ENCODE assay signal across 1 cellular context in genomic region chr5:10762178-10762775, GRCh38.
TF ChIP-seq lines count a peak whose summit lies in the region.

No MANE protein-coding gene starts in this region.

TF ChIP-seq in K562, 482 proteins besides CTCF, POLR2A, EP300 and RAD21 (continued from another document and continues in another):
- TF ChIP-seq ATF4 (CRISPR knock-in tag; IDR thresholded peaks at IDR 0.05) (0 out of 2 replicates have a peak, but pooled peaks have one; percentile 5), PRDM10 (IDR thresholded peaks at IDR 0.05; ENCODE audit: partially characterized antibody) (peak; percentile 6), NCOR1 (IDR thresholded peaks at IDR 0.05) (no peak), ZNF407 (IDR thresholded peaks at IDR 0.05; ENCODE audit: low read depth) (no peak), NFE2 (IDR thresholded peaks at IDR 0.05; ENCODE audit: low read depth) (no peak), ZNF316 (IDR thresholded peaks at IDR 0.05) (no peak), JUNB (CRISPR knock-in tag; conservative IDR thresholded peaks at IDR 0.05) (no peak), TBP (optimal IDR thresholded peaks at IDR 0.05; ENCODE audit: low read depth, low read length) (no peak), ZNF445 (CRISPR knock-in tag; IDR thresholded peaks at IDR 0.05; ENCODE audit: low read depth) (0 out of 2 replicates have a peak, but pooled peaks have one; percentile 2), E2F5 (CRISPR knock-in tag; IDR thresholded peaks at IDR 0.05) (no peak), TEAD2 (tag; IDR thresholded peaks at IDR 0.05) (no peak), NFATC3 (IDR thresholded peaks at IDR 0.05) (no peak), ELF2 (CRISPR knock-in tag; IDR thresholded peaks at IDR 0.05) (no peak), FOXK1 (CRISPR knock-in tag; IDR thresholded peaks at IDR 0.05; ENCODE audit: borderline replicate concordance) (no peak), NR0B1 (IDR thresholded peaks at IDR 0.05; ENCODE audit: partially characterized antibody) (no peak), ZNF79 (CRISPR knock-in tag; IDR thresholded peaks at IDR 0.05; ENCODE audit: low read depth) (no peak), TBL1XR1 (IDR thresholded peaks at IDR 0.05; ENCODE audit: low read length in 2 of 2) (no peak), EHMT2 (IDR thresholded peaks at IDR 0.05) (no peak), ATF1 (CRISPR knock-in tag; IDR thresholded peaks at IDR 0.05) (no peak), ATF1 (tag; IDR thresholded peaks at IDR 0.05) (no peak), HIVEP1 (CRISPR knock-in tag; IDR thresholded peaks at IDR 0.05) (no peak; the same call in 1 of the 2 replicates), SRSF3 (IDR thresholded peaks at IDR 0.05; ENCODE audit: insufficient read depth, low read length) (no peak), ZNF511 (CRISPR knock-in tag; IDR thresholded peaks at IDR 0.05) (no peak), SMC3 (conservative IDR thresholded peaks at IDR 0.05; ENCODE audit: insufficient read depth, low read depth, low read length) (no peak), ZNF609 (CRISPR knock-in tag; IDR thresholded peaks at IDR 0.05; ENCODE audit: borderline replicate concordance) (no peak), ZNF764 (CRISPR knock-in tag; IDR thresholded peaks at IDR 0.05; ENCODE audit: low read depth) (no peak), KAT8 (IDR thresholded peaks at IDR 0.05; ENCODE audit: low read depth) (no peak), ZNF431 (CRISPR knock-in tag; IDR thresholded peaks at IDR 0.05) (no peak), POLR2AphosphoS2 (IDR thresholded peaks at IDR 0.05; ENCODE audit: low read length) (no peak), ZNF444 (CRISPR knock-in tag; IDR thresholded peaks at IDR 0.05) (no peak), POLR2G (IDR thresholded peaks at IDR 0.05; ENCODE audit: low read depth, low read length) (no peak), SMARCA4 (IDR thresholded peaks at IDR 0.05) (no peak), BRCA1 (IDR thresholded peaks at IDR 0.05) (no peak), BRCA1 (CRISPR knock-in tag; IDR thresholded peaks at IDR 0.05) (no peak), RFX7 (CRISPR knock-in tag; IDR thresholded peaks at IDR 0.05) (no peak), L3MBTL2 (IDR thresholded peaks at IDR 0.05) (peak; percentile 90), ZBTB17 (CRISPR knock-in tag; IDR thresholded peaks at IDR 0.05) (no peak), SMAD1 (IDR thresholded peaks at IDR 0.05; ENCODE audit: low read depth, low read length, partially characterized antibody) (no peak), FOXA3 (CRISPR knock-in tag; conservative IDR thresholded peaks at IDR 0.05 in 1 of 2, IDR thresholded peaks at IDR 0.05 in 1 of 2) (no peak), SRF (CRISPR knock-in tag; IDR thresholded peaks at IDR 0.05) (peak; percentile 7 to 41; a peak in 2 of 4 replicates), LEF1 (IDR thresholded peaks at IDR 0.05) (no peak), GTF2B (IDR thresholded peaks at IDR 0.05; ENCODE audit: extremely low read depth, insufficient read length) (no peak), CREB1 (IDR thresholded peaks at IDR 0.05) (no peak), CREB1 (CRISPR knock-in tag; IDR thresholded peaks at IDR 0.05) (no peak)
